ENCODE assay signal across 1 cellular context in the genomic region with DNA sequence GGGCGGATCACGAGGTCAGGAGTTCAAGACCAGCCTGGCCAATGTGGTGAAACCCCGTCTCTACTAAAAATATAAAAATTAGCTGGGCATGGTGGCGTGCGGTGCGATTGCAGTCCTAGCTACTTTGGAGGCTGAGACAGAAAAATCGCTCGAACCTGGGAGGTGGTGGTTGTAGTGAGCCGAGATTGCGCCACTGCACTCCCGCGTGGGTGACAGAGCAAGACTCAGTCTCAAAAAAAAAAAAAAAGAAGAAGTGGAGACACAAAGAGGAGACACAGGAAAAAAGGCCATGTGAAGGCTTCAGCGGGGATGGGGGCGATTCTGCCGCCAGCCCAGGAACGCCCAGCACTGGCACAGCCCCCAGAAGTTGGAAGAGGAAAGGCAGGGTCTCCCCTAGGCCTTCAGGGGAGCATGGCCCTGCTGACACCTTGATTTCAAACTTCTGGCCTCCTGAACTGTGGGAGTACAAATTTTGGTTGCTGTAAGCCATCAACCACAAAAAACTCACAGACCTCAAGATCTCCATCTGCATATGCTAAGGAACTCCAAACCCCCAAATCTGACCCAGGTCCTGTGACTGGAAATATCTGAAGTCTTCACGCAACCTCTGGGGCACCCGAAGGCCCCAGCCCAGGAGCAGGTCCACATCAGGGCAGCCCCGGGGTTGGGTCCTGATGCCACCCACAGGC.
TF ChIP-seq lines count a peak whose summit lies in the region.

No MANE protein-coding gene starts in this region.

TF ChIP-seq in SK-N-SH, 30 proteins besides CTCF, POLR2A, EP300 and RAD21 (continued from another document):
- TF ChIP-seq, protein P1, sequence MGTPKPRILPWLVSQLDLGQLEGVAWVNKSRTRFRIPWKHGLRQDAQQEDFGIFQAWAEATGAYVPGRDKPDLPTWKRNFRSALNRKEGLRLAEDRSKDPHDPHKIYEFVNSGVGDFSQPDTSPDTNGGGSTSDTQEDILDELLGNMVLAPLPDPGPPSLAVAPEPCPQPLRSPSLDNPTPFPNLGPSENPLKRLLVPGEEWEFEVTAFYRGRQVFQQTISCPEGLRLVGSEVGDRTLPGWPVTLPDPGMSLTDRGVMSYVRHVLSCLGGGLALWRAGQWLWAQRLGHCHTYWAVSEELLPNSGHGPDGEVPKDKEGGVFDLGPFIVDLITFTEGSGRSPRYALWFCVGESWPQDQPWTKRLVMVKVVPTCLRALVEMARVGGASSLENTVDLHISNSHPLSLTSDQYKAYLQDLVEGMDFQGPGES (IDR thresholded peaks at IDR 0.05; ENCODE audit: low read depth, low read length), result no peak
- TF ChIP-seq RFX5 (IDR thresholded peaks at IDR 0.05; ENCODE audit: low read length) (no peak), GABPA (IDR thresholded peaks at IDR 0.05; ENCODE audit: low read depth) (no peak), SMC3 (IDR thresholded peaks at IDR 0.05; ENCODE audit: low read depth, low read length) (no peak), TEAD4 (IDR thresholded peaks at IDR 0.05; ENCODE audit: borderline replicate concordance, insufficient read depth) (no peak), CHD2 (IDR thresholded peaks at IDR 0.05; ENCODE audit: low read length, partially characterized antibody) (no peak), MEF2A (IDR thresholded peaks at IDR 0.05; ENCODE audit: borderline replicate concordance, low read depth) (no peak), TCF12 (IDR thresholded peaks at IDR 0.05) (no peak)
- TF ChIP-seq, protein P2, sequence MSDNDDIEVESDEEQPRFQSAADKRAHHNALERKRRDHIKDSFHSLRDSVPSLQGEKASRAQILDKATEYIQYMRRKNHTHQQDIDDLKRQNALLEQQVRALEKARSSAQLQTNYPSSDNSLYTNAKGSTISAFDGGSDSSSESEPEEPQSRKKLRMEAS (IDR thresholded peaks at IDR 0.05; ENCODE audit: low read depth), result no peak
- TF ChIP-seq, protein P3, sequence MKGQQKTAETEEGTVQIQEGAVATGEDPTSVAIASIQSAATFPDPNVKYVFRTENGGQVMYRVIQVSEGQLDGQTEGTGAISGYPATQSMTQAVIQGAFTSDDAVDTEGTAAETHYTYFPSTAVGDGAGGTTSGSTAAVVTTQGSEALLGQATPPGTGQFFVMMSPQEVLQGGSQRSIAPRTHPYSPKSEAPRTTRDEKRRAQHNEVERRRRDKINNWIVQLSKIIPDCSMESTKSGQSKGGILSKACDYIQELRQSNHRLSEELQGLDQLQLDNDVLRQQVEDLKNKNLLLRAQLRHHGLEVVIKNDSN (IDR thresholded peaks at IDR 0.05; ENCODE audit: borderline replicate concordance, low read depth), result no peak
- TF ChIP-seq, protein P4, sequence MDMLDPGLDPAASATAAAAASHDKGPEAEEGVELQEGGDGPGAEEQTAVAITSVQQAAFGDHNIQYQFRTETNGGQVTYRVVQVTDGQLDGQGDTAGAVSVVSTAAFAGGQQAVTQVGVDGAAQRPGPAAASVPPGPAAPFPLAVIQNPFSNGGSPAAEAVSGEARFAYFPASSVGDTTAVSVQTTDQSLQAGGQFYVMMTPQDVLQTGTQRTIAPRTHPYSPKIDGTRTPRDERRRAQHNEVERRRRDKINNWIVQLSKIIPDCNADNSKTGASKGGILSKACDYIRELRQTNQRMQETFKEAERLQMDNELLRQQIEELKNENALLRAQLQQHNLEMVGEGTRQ (IDR thresholded peaks at IDR 0.05; ENCODE audit: borderline replicate concordance, low read depth, low read length), result no peak
